19 cellular contexts compared by ENCODE assay signal in the genomic region with DNA sequence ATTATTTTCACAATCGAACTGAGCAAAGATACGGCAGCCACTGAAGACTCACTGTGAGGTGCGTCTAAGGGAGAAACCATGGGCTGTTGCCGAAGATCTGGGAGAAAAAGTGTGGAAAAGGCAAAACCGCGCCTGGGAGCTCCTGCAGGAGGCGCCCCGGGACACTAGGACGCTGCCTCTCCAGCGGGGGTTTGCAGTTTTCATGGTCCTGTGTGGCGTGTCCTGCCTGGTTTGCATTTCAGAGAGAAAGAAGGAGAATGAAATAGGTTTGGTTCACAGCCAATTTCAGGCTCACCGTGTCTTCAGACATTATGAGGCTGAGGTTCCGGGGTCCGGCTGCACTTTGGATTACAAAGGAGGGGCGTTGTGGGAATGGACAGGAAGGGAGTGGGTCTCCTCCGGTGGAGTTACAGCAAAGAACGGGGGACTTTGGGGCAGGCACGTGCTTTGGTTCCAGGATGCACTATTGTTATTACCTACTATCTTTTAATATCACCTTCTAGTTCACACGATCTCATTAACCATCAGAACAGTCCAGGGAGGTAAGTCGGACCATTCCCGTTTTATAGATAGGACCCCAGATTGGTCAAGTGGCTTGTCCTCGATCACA.
DNase-seq lines count a peak whose midpoint lies in the region; ATAC-seq and TF ChIP-seq lines count a peak whose summit lies in the region.
"Had no signal": no experiment of that assay in that cellular context is flagged by ENCODE, and none has a peak within 500 bp of the region (broad histone marks: within the 10 kb centered on the region; RNA-seq: fewer than 3 reads in every experiment).

No MANE protein-coding gene starts in this region.

- H3K9me3 ChIP-seq in osteoblast (ENCODE audit: low read depth, low read length) = no peaks in the 10 kb centered on the region

- H3K27ac Mint-ChIP-seq in CD14-positive monocyte (no peak overlapping the region), HFFc6 (no peak overlapping the region), endothelial cell (ENCODE audit: unreplicated experiment) (peak overlapping the region; percentile 80)
- H3K27ac Mint-ChIP-seq: activated naive CD8-positive, alpha-beta T cell treated with anti-CD3 and anti-CD28 coated beads, Interleukin-2, amount 10 ng/mL, durations not matched to agents 7 days and 5 days; activated T-helper 1 cell treated with anti-CD3 and anti-CD28 coated beads, Interleukin-12 subunit alpha, Interleukin-12 subunit beta, Interleukin-2, Interleukin-4 antibody, amounts not matched to agents 30 ng/mL and 10 ng/mL and 1 ng/mL, durations not matched to agents 14 hours and 24 hours and 36 hours; effector memory CD8-positive, alpha-beta T cell; naive thymus-derived CD8-positive, alpha-beta T cell; progenitor cell of endocrine pancreas; stimulated activated memory B cell treated with anti-CD40 and anti-IgM and Interleukin-4, amounts not matched to agents 10 μg/mL and 1 μg/mL and 100 μg/mL, for 72 hours; T-cell had no signal

- peaks cover 11% of the 10 kb centered on the region for H3K27me3 ChIP-seq in osteoblast (ENCODE audit: insufficient read depth, low read length)

- peak overlapping the region; percentile 37 to 70 for H3K4me3 Mint-ChIP-seq in CD14-positive monocyte
- no peak overlapping the region for H3K4me3 Mint-ChIP-seq in HFFc6
- no peak overlapping the region for H3K4me3 Mint-ChIP-seq in endothelial cell (ENCODE audit: unreplicated experiment)
- H3K4me3 Mint-ChIP-seq: activated naive CD8-positive, alpha-beta T cell treated with anti-CD3 and anti-CD28 coated beads, Interleukin-2, amount 10 ng/mL, durations not matched to agents 7 days and 5 days; activated T-helper 1 cell treated with anti-CD3 and anti-CD28 coated beads, Interleukin-12 subunit alpha, Interleukin-12 subunit beta, Interleukin-2, Interleukin-4 antibody, amounts not matched to agents 30 ng/mL and 10 ng/mL and 1 ng/mL, durations not matched to agents 14 hours and 24 hours and 36 hours; effector memory CD8-positive, alpha-beta T cell; stimulated activated memory B cell treated with anti-CD40 and anti-IgM and Interleukin-4, amounts not matched to agents 10 μg/mL and 1 μg/mL and 100 μg/mL, for 72 hours had no signal

- H3K4me3 ChIP-seq in osteoblast (ENCODE audit: insufficient read depth, low read length) = no peak overlapping the region
- H3K4me3 ChIP-seq: thoracic aorta had no signal

- peaks cover 16% of the 10 kb centered on the region for H3K4me1 Mint-ChIP-seq in CD14-positive monocyte
- peaks cover 20% of the 10 kb centered on the region for H3K4me1 Mint-ChIP-seq in HFFc6 (ENCODE audit: low read depth)
- peaks cover 33% of the 10 kb centered on the region for H3K4me1 Mint-ChIP-seq in endothelial cell (ENCODE audit: unreplicated experiment)

- peaks cover 13% of the 10 kb centered on the region for H3K4me1 ChIP-seq in osteoblast (ENCODE audit: insufficient read depth, low read length)

- H3K4me2 ChIP-seq in osteoblast (ENCODE audit: insufficient read depth, low read length) = no peak overlapping the region

- H3K9me3 Mint-ChIP-seq in CD14-positive monocyte = peaks cover 1 to 14% (median 8%) of the 10 kb centered on the region in 7 donors
- H3K9me3 Mint-ChIP-seq in HFFc6 = peaks cover 9% of the 10 kb centered on the region
- H3K9me3 Mint-ChIP-seq in endothelial cell (ENCODE audit: unreplicated experiment) = no peaks in the 10 kb centered on the region

- H3K79me2 ChIP-seq in osteoblast (ENCODE audit: insufficient read depth, low read length) = no peaks in the 10 kb centered on the region

- no peak overlapping the region for H3K27ac ChIP-seq in osteoblast (ENCODE audit: low read depth, low read length)
- H3K27ac ChIP-seq: thoracic aorta had no signal

- no peak overlapping the region for H2AFZ ChIP-seq in osteoblast (ENCODE audit: low read length)

- no peaks in the 10 kb centered on the region for H3K36me3 ChIP-seq in osteoblast (ENCODE audit: insufficient read depth, low read length)
- H3K36me3 ChIP-seq: thoracic aorta had no signal

- no peaks in the 10 kb centered on the region for H3K36me3 Mint-ChIP-seq in CD14-positive monocyte
- peaks cover 5% of the 10 kb centered on the region; the same call in 1 of the 2 replicates for H3K36me3 Mint-ChIP-seq in HFFc6 (ENCODE audit: low read depth)
- H3K36me3 Mint-ChIP-seq in endothelial cell (ENCODE audit: low read depth, unreplicated experiment) = no peaks in the 10 kb centered on the region
- H3K36me3 Mint-ChIP-seq: activated naive CD8-positive, alpha-beta T cell treated with anti-CD3 and anti-CD28 coated beads, Interleukin-2, amount 10 ng/mL, durations not matched to agents 7 days and 5 days had no signal

- H3K27me3 Mint-ChIP-seq in CD14-positive monocyte (ENCODE audit: low read depth in 3 of 3) = peaks cover 24 to 28% (median 24%) of the 10 kb centered on the region in 3 donors
- H3K27me3 Mint-ChIP-seq in HFFc6 (ENCODE audit: insufficient read depth) = peaks cover 8% of the 10 kb centered on the region; the same call in 1 of the 2 replicates
- peaks cover 3% of the 10 kb centered on the region for H3K27me3 Mint-ChIP-seq in endothelial cell (ENCODE audit: unreplicated experiment)
- H3K27me3 Mint-ChIP-seq: progenitor cell of endocrine pancreas had no signal

- ATAC-seq in HG03175 (IDR thresholded peaks at IDR 0.05; ENCODE audit: unreplicated experiment) = no peak
- ATAC-seq: effector memory CD8-positive, alpha-beta T cell; left lobe of liver; stimulated activated memory B cell treated with anti-CD40 and anti-IgM and Interleukin-4, amounts not matched to agents 10 μg/mL and 1 μg/mL and 100 μg/mL, for 72 hours; T-cell had no signal

- DNase-seq in CD14-positive monocyte (ENCODE audit: low spot score) (no peak), HFFc6 (no peak), endothelial cell (ENCODE audit: low spot score) (no peak), osteoblast (ENCODE audit: insufficient read length, low spot score, missing footprints) (peak; percentile 14), NCI-H524 treated with DMSO at 0.1 percent for 48 hours (lab: John Stamatoyannopoulos, UW) (no peak), superior temporal gyrus (ENCODE audit: extremely low spot score) (no peak)
- DNase-seq: activated naive CD8-positive, alpha-beta T cell treated with anti-CD3 and anti-CD28 coated beads, Interleukin-2, amount 10 ng/mL, durations not matched to agents 7 days and 5 days; effector memory CD8-positive, alpha-beta T cell; GF-D8; naive thymus-derived CD8-positive, alpha-beta T cell; NCI-H2081 treated with DMSO at 0.1 percent for 48 hours; small intestine; T-cell had no signal

- intact Hi-C loops in CD14-positive monocyte (cut with micrococcal nuclease) = no loop called here

- H4K20me1 ChIP-seq in osteoblast (ENCODE audit: insufficient read depth, low read length) = no peaks in the 10 kb centered on the region

- TF ChIP-seq CTCF in CD14-positive monocyte (IDR thresholded peaks at IDR 0.05) = no peak
- TF ChIP-seq CTCF in HFFc6 (IDR thresholded peaks at IDR 0.05) = peak; percentile 14; the same call in 1 of the 2 replicates
- TF ChIP-seq CTCF in endothelial cell (IDR thresholded peaks at IDR 0.05; ENCODE audit: unreplicated experiment) = no peak
- TF ChIP-seq CTCF in osteoblast (IDR thresholded peaks at IDR 0.05; ENCODE audit: extremely low read depth, low read depth, low read length) = no peak

Comparison
In these comparisons a context has a peak if more than half of its experiments do, and no peak if none do; other contexts are left out.
1. H3K4me3 Mint-ChIP-seq: peak in CD14-positive monocyte (2 of 2); none in HFFc6 (single experiment) and endothelial cell (single experiment).